In the genomic region with DNA sequence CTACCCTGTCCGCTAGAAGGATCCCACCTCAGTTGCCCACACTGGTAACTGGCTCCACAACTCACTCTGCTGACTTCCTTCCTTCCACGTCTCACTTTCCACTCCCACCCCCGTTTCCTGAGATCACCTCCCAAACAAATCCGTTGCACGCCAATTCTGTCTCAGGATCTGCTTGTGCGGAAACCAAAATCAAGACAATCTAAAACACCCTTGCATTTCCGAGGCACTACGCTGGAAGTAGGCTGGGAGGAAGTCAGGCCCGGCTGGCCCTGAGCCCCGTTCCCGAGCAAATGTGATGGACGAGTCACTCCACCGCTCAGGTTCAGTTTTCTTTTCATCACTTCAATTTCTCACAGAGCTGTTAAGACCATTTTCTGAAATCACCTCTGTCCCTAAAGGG, we compare ENCODE assay signal across 15 cellular contexts. TPM values are rescaled to one million over a fixed set of nuclear protein-coding genes. Genes with fewer than 3 reads are reported as not detected.
DNase-seq lines count a peak whose midpoint lies in the region; ATAC-seq, FAIRE-seq and TF ChIP-seq lines count a peak whose summit lies in the region.
"Had no signal": no experiment of that assay in that cellular context is flagged by ENCODE, and none has a peak within 500 bp of the region (broad histone marks: within the 10 kb centered on the region; RNA-seq: fewer than 3 reads in every experiment).

No MANE protein-coding gene starts in this region.

- CTCF ChIA-PET in K562 (lab: Yijun Ruan, JAX; ENCODE audit: low intra/inter-chr PET ratio), result no interaction called here
- CTCF ChIA-PET in PC-9 (lab: Charles Lee), result no interaction called here

- peaks cover 28% of the 10 kb centered on the region for H3K4me1 ChIP-seq in GM23248 (ENCODE audit: insufficient read depth)
- peaks cover 6 to 37% of the 10 kb centered on the region in 2 experiments; a peak in 4 of 5 replicates for H3K4me1 ChIP-seq in K562 (replicated peaks in 1 of 2; ENCODE audit: control insufficient read depth in 2 of 2, insufficient read depth in 2 of 2, low read length in 2 of 2)
- H3K4me1 ChIP-seq in skeletal muscle tissue (ENCODE audit: control insufficient read depth in 3 of 3, insufficient read depth in 3 of 3, low read length in 3 of 3), result peaks cover 13 to 30% (median 27%) of the 10 kb centered on the region in 3 donors
- peaks cover 60% of the 10 kb centered on the region for H3K4me1 ChIP-seq in PC-9 (replicated peaks; ENCODE audit: insufficient read depth)

- H3K4me3 Mint-ChIP-seq in immature natural killer cell, result peak overlapping the region; percentile 60 to 93 (median 74)

- H3K9me3 Mint-ChIP-seq in immature natural killer cell, result peaks cover 0 to 2% (median 0%) of the 10 kb centered on the region in 6 donors
- H3K9me3 Mint-ChIP-seq: naive B cell had no signal

- H3K36me3 ChIP-seq in GM23248 (ENCODE audit: low read depth), result no peaks in the 10 kb centered on the region
- no peaks in the 10 kb centered on the region; the same call in 2 of the 3 replicates for H3K36me3 ChIP-seq in K562 (ENCODE audit: control insufficient read depth, insufficient read depth, low read length)
- no peaks in the 10 kb centered on the region for H3K36me3 ChIP-seq in skeletal muscle tissue (ENCODE audit: control insufficient read depth in 3 of 3, insufficient read depth in 3 of 3, low read length in 3 of 3)
- H3K36me3 ChIP-seq in PC-9 (ENCODE audit: low read depth), result no peaks in the 10 kb centered on the region

- peaks cover 2 to 13% (median 11%) of the 10 kb centered on the region in 3 donors for H3K27me3 Mint-ChIP-seq in immature natural killer cell (ENCODE audit: low read depth in 3 of 3)
- H3K27me3 Mint-ChIP-seq: naive B cell had no signal

- H3K4me3 ChIP-seq in GM23248 (no peak overlapping the region), K562 (no peak overlapping the region), skeletal muscle tissue (ENCODE audit: low read length in 3 of 3) (no peak overlapping the region), PC-9 (no peak overlapping the region)

- no peaks in the 10 kb centered on the region for H3K9me1 ChIP-seq in K562 (ENCODE audit: control insufficient read depth, insufficient read depth, low read length)

- no peak for ATAC-seq in K562

- no peak for TF ChIP-seq CTCF in K562 (IDR thresholded peaks at IDR 0.05 in 2 of 3, conservative IDR thresholded peaks at IDR 0.05 in 1 of 3; ENCODE audit: insufficient read depth in 2 of 3, low read depth in 1 of 3, low read length in 3 of 3)
- TF ChIP-seq CTCF in PC-9 (conservative IDR thresholded peaks at IDR 0.05), result no peak

- peaks cover 6% of the 10 kb centered on the region for H3F3A ChIP-seq in GM23248 (ENCODE audit: insufficient read depth)
- peaks cover 23% of the 10 kb centered on the region; the same call in 1 of the 2 replicates for H3F3A ChIP-seq in PC-9 (ENCODE audit: insufficient read depth, low read depth)

- no TSS peak for BruUV-seq in K562 (replicated peaks; lab: Mats Ljungman, UMichigan)
- BruUV-seq in PC-9 (replicated peaks; lab: Mats Ljungman, UMichigan), result no TSS peak

- no peak overlapping the region for H3K27ac ChIP-seq in GM23248
- H3K27ac ChIP-seq in K562 (ENCODE audit: extremely low read depth, low read depth, low read length), result no peak overlapping the region
- peak overlapping the region; percentile 15 for H3K27ac ChIP-seq in skeletal muscle tissue (ENCODE audit: low read depth, low read length)
- no peak overlapping the region for H3K27ac ChIP-seq in PC-9
- H3K27ac ChIP-seq: KMS-11 had no signal

- H3K9me3 ChIP-seq in GM23248 (ENCODE audit: low read depth), result no peaks in the 10 kb centered on the region
- H3K9me3 ChIP-seq in K562 (replicated peaks; ENCODE audit: control insufficient read depth, insufficient read depth, low read depth, low read length), result no peaks in the 10 kb centered on the region
- H3K9me3 ChIP-seq in skeletal muscle tissue (ENCODE audit: control insufficient read depth in 3 of 3, low read length in 3 of 3), result no peaks in the 10 kb centered on the region
- no peaks in the 10 kb centered on the region for H3K9me3 ChIP-seq in PC-9 (ENCODE audit: insufficient read depth, low read depth)

- in situ Hi-C loops in GM23248 (cut with MboI), result no loop called here
- in situ Hi-C loops in K562 (cut with MboI), result no loop called here

- H4K20me1 ChIP-seq in GM23248 (ENCODE audit: insufficient read depth) (no peaks in the 10 kb centered on the region), K562 (replicated peaks; ENCODE audit: control insufficient read depth, insufficient read depth, low read length) (no peaks in the 10 kb centered on the region), PC-9 (ENCODE audit: insufficient read depth) (no peaks in the 10 kb centered on the region)

- H3K79me2 ChIP-seq in GM23248 (ENCODE audit: insufficient read depth) (no peaks in the 10 kb centered on the region), K562 (ENCODE audit: control insufficient read depth, insufficient read depth, low read length) (no peaks in the 10 kb centered on the region), PC-9 (ENCODE audit: low read depth) (no peaks in the 10 kb centered on the region)

- TF ChIP-seq EP300 in K562 (IDR thresholded peaks at IDR 0.05; ENCODE audit: low read length), result no peak

- H2AFZ ChIP-seq in GM23248 (no peak overlapping the region), K562 (ENCODE audit: low read depth, low read length) (no peak overlapping the region), PC-9 (no peak overlapping the region)

- H3K9ac ChIP-seq in GM23248 (no peak overlapping the region), K562 (ENCODE audit: insufficient read depth in 1 of 2, low read depth in 2 of 2, low read length in 2 of 2) (peak overlapping the region in 1 of 2 experiments; percentile 14; a peak in 1 of 4 replicates), skeletal muscle tissue (ENCODE audit: low read depth in 1 of 3, low read length in 3 of 3) (peak overlapping the region in 1 of 3 donors; percentile 25)
- H3K9ac ChIP-seq: KMS-11 had no signal

- H3K36me3 Mint-ChIP-seq in immature natural killer cell, result peaks cover 0 to 4% (median 0%) of the 10 kb centered on the region in 3 donors
- H3K36me3 Mint-ChIP-seq: naive B cell had no signal

- intact Hi-C loops in K562 (cut with micrococcal nuclease), result no loop called here
- intact Hi-C loops in PC-9 (cut with micrococcal nuclease; ENCODE audit: unreplicated experiment), result no loop called here

- H3K27me3 ChIP-seq in GM23248 (replicated peaks; ENCODE audit: insufficient read depth) (no peaks in the 10 kb centered on the region), K562 (ENCODE audit: control insufficient read depth in 2 of 2, insufficient read depth in 2 of 2, low read length in 2 of 2) (no peaks in the 10 kb centered on the region), skeletal muscle tissue (ENCODE audit: control insufficient read depth in 3 of 3, insufficient read depth in 3 of 3, low read length in 3 of 3) (no peaks in the 10 kb centered on the region), PC-9 (ENCODE audit: insufficient read depth, low read depth) (no peaks in the 10 kb centered on the region)

- H3K9me2 ChIP-seq in GM23248 (ENCODE audit: insufficient read depth) (no peaks in the 10 kb centered on the region), PC-9 (ENCODE audit: insufficient read depth) (no peaks in the 10 kb centered on the region)

- TF ChIP-seq RAD21 in K562 (CRISPR knock-in tag; conservative IDR thresholded peaks at IDR 0.05 in 1 of 2, IDR thresholded peaks at IDR 0.05 in 1 of 2), result no peak

- H3K4me2 ChIP-seq in GM23248 (ENCODE audit: unreplicated experiment) (no peak overlapping the region), K562 (ENCODE audit: insufficient read depth, low read length) (no peak overlapping the region), PC-9 (no peak overlapping the region)
- H3K4me2 ChIP-seq: KMS-11 had no signal

- H3K27ac Mint-ChIP-seq in immature natural killer cell, result peak overlapping the region; percentile 87 to 96 (median 89)

- WGBS in GM23248 (ENCODE audit: low coverage in 1 of 2, low lambda C conversion rate in 2 of 2, missing lambda C conversion rate in 2 of 2), 2 experiments, result 73 to 78% methylated on average over 13 of the region's 13 CpGs
- WGBS in K562 (ENCODE audit: insufficient coverage, low coverage, missing lambda C conversion rate), result 69% methylated on average over 13 of the region's 13 CpGs

- H3K4me1 Mint-ChIP-seq in immature natural killer cell, result peaks cover 65 to 69% of the 10 kb centered on the region in 2 donors

- DNase-seq in GM23248 (peak; percentile 13), K562 (ENCODE audit: extremely low read depth in 1 of 4, low spot score in 3 of 4) (no peak), immature natural killer cell (peak in 2 of 3 donors; percentile 23 to 29), PC-9 (no peak), NCI-H1048 (lab: John Stamatoyannopoulos, UW) (no peak), NCI-H2029 (lab: John Stamatoyannopoulos, UW) (no peak), mesenteric fat pad (ENCODE audit: low spot score) (no peak)
- DNase-seq: activated CD8-positive, alpha-beta memory T cell treated with anti-CD3 and anti-CD28 coated beads, Interleukin-2, amount 50 U/mL, for 4 hours; aorta; GOT3; naive B cell; NCI-H2171 had no signal

- no peak for TF ChIP-seq POLR2A in K562 (conservative IDR thresholded peaks at IDR 0.05)

- POLR2A ChIA-PET in K562 (lab: Yijun Ruan, JAX) (interaction anchor here (0.7 kb wide), 1 partner anchor 21 kb away, joined by 3 read pairs; no protein-coding TSS in a partner anchor), PC-9 (lab: Charles Lee; ENCODE audit: unreplicated experiment) (no interaction called here)

- no peak for FAIRE-seq in K562 (lab: Jason Lieb, UNC)
- FAIRE-seq: TTC549 had no signal

RNA-seq across cellular contexts. Expression of a gene that starts 23.1 kb away (rescaled TPM):
- 4.0 and 4.4 TPM in 2 replicates for total RNA-seq in GM23248 (2014; rRNA removed; shearing (Covaris generic))
- 2.2 and 4.4 TPM in 2 replicates for polyA plus RNA-seq in GM23248 (2016; fragmentation: Nextera tagmentation; extraction: Ambion mirVana)
- 28.0 and 68.9 TPM in 2 replicates for total RNA-seq in K562 (2011; cell fraction: chromatin; rRNA removed; ENCODE audit: low replicate concordance)
- 41.1 and 52.0 TPM in 2 replicates for total RNA-seq in K562 (2011; cell fraction: nucleolus; rRNA removed)
- total RNA-seq in K562 (2011; cell fraction: nucleoplasm; rRNA removed), result 34.1 and 35.2 TPM in 2 replicates
- total RNA-seq in K562 (2014; rRNA removed), result 9.6 and 10.5 TPM in 2 replicates
- total RNA-seq in K562 (2014; rRNA removed; fragmentation: Illumina TruSeq; extraction: Trizol), result 3.9 and 4.3 TPM in 2 replicates
- 6.2 and 6.5 TPM in 2 replicates for total RNA-seq in K562 (2015; rRNA removed; fragmentation: Illumina TruSeq; extraction: Trizol)
- 12.0 and 12.6 TPM in 2 replicates for total RNA-seq in K562 (2021)
- polyA plus RNA-seq in K562 (2011; rRNA removed), result 6.3 and 6.5 TPM in 2 replicates
- 5.8 and 12.1 TPM in 2 replicates for polyA plus RNA-seq in K562 (2011; cell fraction: cytosol; rRNA removed)
- polyA plus RNA-seq in K562 (2011; cell fraction: nucleus; rRNA removed), result 10.8 and 22.9 TPM in 2 replicates
- polyA plus RNA-seq in K562 (2012), result 5.0 and 6.9 TPM in 2 replicates
- polyA plus RNA-seq in K562 (2014; fragmentation: Illumina TruSeq; extraction: Trizol), result 4.2 and 5.7 TPM in 2 replicates
- polyA plus RNA-seq in K562 (2014; fragmentation: Nextera tagmentation; extraction: Ambion mirVana), result under 1 TPM; 0.20 to 0.31 TPM
- polyA plus RNA-seq in K562 (2014; rRNA removed), result 7.6 and 7.9 TPM in 2 replicates
- polyA minus RNA-seq in K562 (2011; rRNA and poly(A)+ RNA removed), result 8.5 and 9.6 TPM in 2 replicates
- polyA minus RNA-seq in K562 (2011; cell fraction: cytosol; rRNA and poly(A)+ RNA removed), result 6.6 and 9.7 TPM in 2 replicates
- 13.3 and 14.7 TPM in 2 replicates for polyA minus RNA-seq in K562 (2011; cell fraction: nucleus; rRNA and poly(A)+ RNA removed)
- polyA plus RNA-seq in immature natural killer cell, result under 1 TPM in 2 of 3 donors, not detected in 1; 0.31 to 0.44 TPM
- total RNA-seq in skeletal muscle tissue, result 2.6 TPM
- 11.4 and 13.0 TPM in 2 replicates for total RNA-seq in PC-9 (2021)
- total RNA-seq in mesenteric fat pad, result 2.2 TPM

RNA-seq across cellular contexts. Expression of a gene that starts 31.8 kb away (rescaled TPM):
- 11.9 and 28.3 TPM in 2 replicates for total RNA-seq in GM23248 (2014; rRNA removed; shearing (Covaris generic))
- 12.8 and 15.4 TPM in 2 replicates for polyA plus RNA-seq in GM23248 (2016; fragmentation: Nextera tagmentation; extraction: Ambion mirVana)
- 71.5 and 173 TPM in 2 replicates for total RNA-seq in K562 (2011; cell fraction: chromatin; rRNA removed; ENCODE audit: low replicate concordance)
- total RNA-seq in K562 (2011; cell fraction: nucleolus; rRNA removed), result 98.1 and 99.0 TPM in 2 replicates
- 61.3 and 107 TPM in 2 replicates for total RNA-seq in K562 (2011; cell fraction: nucleoplasm; rRNA removed)
- total RNA-seq in K562 (2014; rRNA removed), result 39.0 and 40.3 TPM in 2 replicates
- 5.9 and 6.4 TPM in 2 replicates for total RNA-seq in K562 (2014; rRNA removed; fragmentation: Illumina TruSeq; extraction: Trizol)
- total RNA-seq in K562 (2015; rRNA removed; fragmentation: Illumina TruSeq; extraction: Trizol), result 18.5 and 21.4 TPM in 2 replicates
- 51.7 and 63.0 TPM in 2 replicates for total RNA-seq in K562 (2021)
- polyA plus RNA-seq in K562 (2011; rRNA removed), result 27.6 and 38.3 TPM in 2 replicates
- 40.5 and 99.8 TPM in 2 replicates for polyA plus RNA-seq in K562 (2011; cell fraction: cytosol; rRNA removed)
- polyA plus RNA-seq in K562 (2011; cell fraction: nucleus; rRNA removed), result 261 and 270 TPM in 2 replicates
- 24.6 and 74.9 TPM in 2 replicates for polyA plus RNA-seq in K562 (2012)
- 13.5 and 29.6 TPM in 2 replicates for polyA plus RNA-seq in K562 (2014; fragmentation: Illumina TruSeq; extraction: Trizol)
- polyA plus RNA-seq in K562 (2014; fragmentation: Nextera tagmentation; extraction: Ambion mirVana), result 1 to 10 TPM; 1.4 to 3.8 TPM
- polyA plus RNA-seq in K562 (2014; rRNA removed), result 86.0 and 111 TPM in 2 replicates
- polyA minus RNA-seq in K562 (2011; rRNA and poly(A)+ RNA removed), result 15.9 and 19.8 TPM in 2 replicates
- 16.9 and 19.2 TPM in 2 replicates for polyA minus RNA-seq in K562 (2011; cell fraction: cytosol; rRNA and poly(A)+ RNA removed)
- polyA minus RNA-seq in K562 (2011; cell fraction: nucleus; rRNA and poly(A)+ RNA removed), result 54.3 and 67.5 TPM in 2 replicates
- polyA plus RNA-seq in immature natural killer cell, result 10 to 100 TPM; 14.4 to 16.6 (median 16.3) TPM
- 4.2 TPM for total RNA-seq in skeletal muscle tissue
- 33.5 and 36.1 TPM in 2 replicates for total RNA-seq in PC-9 (2021)
- 8.6 TPM for total RNA-seq in mesenteric fat pad

RNA-seq across cellular contexts. Expression of a gene that starts 37.3 kb away (rescaled TPM):
- 118 and 150 TPM in 2 replicates for total RNA-seq in GM23248 (2014; rRNA removed; shearing (Covaris generic))
- polyA plus RNA-seq in GM23248 (2016; fragmentation: Nextera tagmentation; extraction: Ambion mirVana) (251 and 259 TPM in 2 replicates), K562 (2011; rRNA removed) (128 and 132 TPM in 2 replicates), K562 (2014; fragmentation: Illumina TruSeq; extraction: Trizol) (151 and 170 TPM in 2 replicates), K562 (2014; fragmentation: Nextera tagmentation; extraction: Ambion mirVana) (1 to 10 TPM; 2.4 to 4.8 TPM), K562 (2014; rRNA removed) (242 and 255 TPM in 2 replicates), immature natural killer cell (100 to 1,000 TPM; 131 to 327 (median 245) TPM)
- total RNA-seq in K562 (2011; cell fraction: chromatin; rRNA removed; ENCODE audit: low replicate concordance), result 69.3 and 160 TPM in 2 replicates
- total RNA-seq in K562 (2011; cell fraction: nucleolus; rRNA removed), result 133 and 147 TPM in 2 replicates
- total RNA-seq in K562 (2011; cell fraction: nucleoplasm; rRNA removed), result 86.5 and 106 TPM in 2 replicates
- total RNA-seq in K562 (2014; rRNA removed) (224 and 280 TPM in 2 replicates), K562 (2014; rRNA removed; fragmentation: Illumina TruSeq; extraction: Trizol) (78.1 and 91.2 TPM in 2 replicates), K562 (2015; rRNA removed; fragmentation: Illumina TruSeq; extraction: Trizol) (171 and 180 TPM in 2 replicates), K562 (2021) (164 and 167 TPM in 2 replicates), skeletal muscle tissue (93.4 TPM), PC-9 (2021) (162 and 191 TPM in 2 replicates), mesenteric fat pad (132 TPM)
- polyA plus RNA-seq in K562 (2011; cell fraction: cytosol; rRNA removed), result 110 and 136 TPM in 2 replicates
- polyA plus RNA-seq in K562 (2011; cell fraction: nucleus; rRNA removed), result 328 and 373 TPM in 2 replicates
- 163 and 245 TPM in 2 replicates for polyA plus RNA-seq in K562 (2012)
- polyA minus RNA-seq in K562 (2011; rRNA and poly(A)+ RNA removed), result 33.8 and 41.5 TPM in 2 replicates
- 34.7 and 36.8 TPM in 2 replicates for polyA minus RNA-seq in K562 (2011; cell fraction: cytosol; rRNA and poly(A)+ RNA removed)
- 21.8 and 31.0 TPM in 2 replicates for polyA minus RNA-seq in K562 (2011; cell fraction: nucleus; rRNA and poly(A)+ RNA removed)

RNA-seq across cellular contexts. Expression of a gene that starts 47.3 kb away (rescaled TPM):
- total RNA-seq in GM23248 (2014; rRNA removed; shearing (Covaris generic)), result 26.1 and 31.3 TPM in 2 replicates
- polyA plus RNA-seq in GM23248 (2016; fragmentation: Nextera tagmentation; extraction: Ambion mirVana) (19.1 and 19.9 TPM in 2 replicates), K562 (2011; rRNA removed) (13.8 TPM in 2 replicates), K562 (2014; fragmentation: Illumina TruSeq; extraction: Trizol) (17.9 and 24.0 TPM in 2 replicates), K562 (2014; fragmentation: Nextera tagmentation; extraction: Ambion mirVana) (under 1 TPM; 0.28 to 0.34 TPM), K562 (2014; rRNA removed) (24.7 and 33.3 TPM in 2 replicates), immature natural killer cell (10 to 100 TPM; 39.5 to 70.1 (median 43.6) TPM)
- total RNA-seq in K562 (2011; cell fraction: chromatin; rRNA removed; ENCODE audit: low replicate concordance), result 49.3 and 58.0 TPM in 2 replicates
- 33.2 and 33.4 TPM in 2 replicates for total RNA-seq in K562 (2011; cell fraction: nucleolus; rRNA removed)
- 41.1 and 66.6 TPM in 2 replicates for total RNA-seq in K562 (2011; cell fraction: nucleoplasm; rRNA removed)
- total RNA-seq in K562 (2014; rRNA removed) (27.9 and 34.1 TPM in 2 replicates), K562 (2014; rRNA removed; fragmentation: Illumina TruSeq; extraction: Trizol) (9.5 and 12.3 TPM in 2 replicates), K562 (2015; rRNA removed; fragmentation: Illumina TruSeq; extraction: Trizol) (18.1 and 18.5 TPM in 2 replicates), K562 (2021) (35.8 and 37.4 TPM in 2 replicates), skeletal muscle tissue (11.5 TPM), PC-9 (2021) (51.4 and 53.5 TPM in 2 replicates), mesenteric fat pad (27.5 TPM)
- polyA plus RNA-seq in K562 (2011; cell fraction: cytosol; rRNA removed), result 19.4 and 30.1 TPM in 2 replicates
- 22.7 and 30.0 TPM in 2 replicates for polyA plus RNA-seq in K562 (2011; cell fraction: nucleus; rRNA removed)
- 18.5 and 22.9 TPM in 2 replicates for polyA plus RNA-seq in K562 (2012)
- polyA minus RNA-seq in K562 (2011; rRNA and poly(A)+ RNA removed), result 12.2 and 15.1 TPM in 2 replicates
- 13.9 and 17.0 TPM in 2 replicates for polyA minus RNA-seq in K562 (2011; cell fraction: cytosol; rRNA and poly(A)+ RNA removed)
- 11.8 and 13.6 TPM in 2 replicates for polyA minus RNA-seq in K562 (2011; cell fraction: nucleus; rRNA and poly(A)+ RNA removed)

Comparison
In these comparisons a context has a peak if more than half of its experiments do, and no peak if none do; other contexts are left out.
1. DNase-seq: peak in GM23248 (single experiment) and immature natural killer cell (2 of 3); none in K562 (0 of 4), PC-9 (0 of 2), NCI-H1048 (single experiment), NCI-H2029 (single experiment) and mesenteric fat pad (single experiment).